Comparison of ENCODE assay signal across 18 cellular contexts in genomic region chr6:157592980-157593379, GRCh38.
DNase-seq lines count a peak whose midpoint lies in the region; ATAC-seq and TF ChIP-seq lines count a peak whose summit lies in the region.
"Had no signal": no experiment of that assay in that cellular context is flagged by ENCODE, and none has a peak within 500 bp of the region (broad histone marks: within the 10 kb centered on the region; RNA-seq: fewer than 3 reads in every experiment).

No MANE protein-coding gene starts in this region.

- H3K27me3 Mint-ChIP-seq in stimulated activated naive CD8-positive, alpha-beta T cell treated with anti-CD3 and anti-CD28 coated beads, Interleukin-15, Interleukin-2, amounts not matched to agents 100 ng/mL and 50 ng/mL, for 24 hours: no peaks in the 10 kb centered on the region
- H3K27me3 Mint-ChIP-seq in activated B cell treated with CpG ODN at 0.5 μM for 24 hours: no peaks in the 10 kb centered on the region

- H3K4me2 ChIP-seq in neuronal stem cell (ENCODE audit: insufficient read depth, low read length, poor library complexity, severe bottlenecking) (no peak overlapping the region), PC-9 (no peak overlapping the region)

- H2AFZ ChIP-seq in neuronal stem cell (ENCODE audit: low read length) (no peak overlapping the region), PC-9 (no peak overlapping the region)

- no peaks in the 10 kb centered on the region for H3K9me2 ChIP-seq in PC-9 (ENCODE audit: insufficient read depth)

- no peak overlapping the region for H3K18ac ChIP-seq in neuronal stem cell (ENCODE audit: low read length)

- TF ChIP-seq CTCF in activated B cell treated with CpG ODN at 0.5 μM for 24 hours (IDR thresholded peaks at IDR 0.05): no peak
- TF ChIP-seq CTCF in PC-9 (conservative IDR thresholded peaks at IDR 0.05): no peak
- TF ChIP-seq CTCF in esophagus muscularis mucosa (IDR thresholded peaks at IDR 0.05): no peak

- no peak overlapping the region for H3K27ac ChIP-seq in neuronal stem cell (replicated peaks; ENCODE audit: low read length)
- H3K27ac ChIP-seq in PC-9: no peak overlapping the region
- no peak overlapping the region for H3K27ac ChIP-seq in esophagus muscularis mucosa (replicated peaks in 1 of 4)

- H3K79me1 ChIP-seq in neuronal stem cell (ENCODE audit: low read depth, low read length): no peaks in the 10 kb centered on the region

- H3K4me3 ChIP-seq in neuronal stem cell (ENCODE audit: low read length in 2 of 2) (no peak overlapping the region), PC-9 (no peak overlapping the region), esophagus muscularis mucosa (peak overlapping the region in 1 of 4 donors; percentile 28)

- H3K9ac ChIP-seq in neuronal stem cell (ENCODE audit: low read depth, low read length, poor library complexity): no peak overlapping the region

- H3K4me3 Mint-ChIP-seq in stimulated activated naive CD8-positive, alpha-beta T cell treated with anti-CD3 and anti-CD28 coated beads, Interleukin-15, Interleukin-2, amounts not matched to agents 100 ng/mL and 50 ng/mL, for 24 hours: peak overlapping the region; percentile 28
- peak overlapping the region; percentile 19 for H3K4me3 Mint-ChIP-seq in activated B cell treated with CpG ODN at 0.5 μM for 24 hours

- no peak for TF ChIP-seq EP300 in esophagus muscularis mucosa (IDR thresholded peaks at IDR 0.05)

- peaks cover 8% of the 10 kb centered on the region; the same call in 1 of the 2 replicates for H3F3A ChIP-seq in PC-9 (ENCODE audit: insufficient read depth, low read depth)

- no CpG with 5 or more reads among the region's 21 CpGs for WGBS in neuronal stem cell (ENCODE audit: extremely low coverage in 2 of 2, insufficient read length in 2 of 2, insufficient replicate concordance in 1 of 2), 2 donors
- WGBS in esophagus muscularis mucosa: 86% methylated on average over 21 of the region's 21 CpGs

- H3K27ac Mint-ChIP-seq in stimulated activated naive CD8-positive, alpha-beta T cell treated with anti-CD3 and anti-CD28 coated beads, Interleukin-15, Interleukin-2, amounts not matched to agents 100 ng/mL and 50 ng/mL, for 24 hours: no peak overlapping the region
- H3K27ac Mint-ChIP-seq in activated B cell treated with CpG ODN at 0.5 μM for 24 hours: peak overlapping the region; percentile 7

- peaks cover 2 to 13% of the 10 kb centered on the region in 2 donors for H3K9me3 ChIP-seq in neuronal stem cell (replicated peaks in 1 of 2; ENCODE audit: control insufficient read depth in 2 of 2, insufficient read depth in 1 of 2, low read depth in 1 of 2, low read length in 2 of 2)
- H3K9me3 ChIP-seq in PC-9 (ENCODE audit: insufficient read depth, low read depth): no peaks in the 10 kb centered on the region
- H3K9me3 ChIP-seq in esophagus muscularis mucosa: no peaks in the 10 kb centered on the region

- H3K14ac ChIP-seq in neuronal stem cell (ENCODE audit: low read length): no peak overlapping the region

- no peak overlapping the region for H2BK5ac ChIP-seq in neuronal stem cell (ENCODE audit: low read length)

- no peak for DNase-seq in stimulated activated naive CD8-positive, alpha-beta T cell treated with anti-CD3 and anti-CD28 coated beads, Interleukin-15, Interleukin-2, amounts not matched to agents 100 U/mL and 50 U/mL, for 24 hours
- no peak for DNase-seq in activated B cell treated with CpG ODN at 0.5 μM for 24 hours
- DNase-seq in neuronal stem cell (ENCODE audit: low spot score): no peak
- no peak for DNase-seq in PC-9
- no peak for DNase-seq in esophagus muscularis mucosa (ENCODE audit: extremely low spot score)
- DNase-seq: EL, GF-D8, H7, KG1, NCI-H1105 treated with DMSO at 0.1 percent for 48 hours, NCI-H2029 treated with DMSO at 0.1 percent for 48 hours, NCI-H226, NCI-H510A treated with DMSO at 0.1 percent for 48 hours, NCI-H748 treated with DMSO at 0.1 percent for 48 hours, SIG-M5 had no signal

- H2BK12ac ChIP-seq in neuronal stem cell (ENCODE audit: low read length): no peak overlapping the region

- H3K79me2 ChIP-seq in PC-9 (ENCODE audit: low read depth): no peaks in the 10 kb centered on the region

- H3K36me3 ChIP-seq in neuronal stem cell (replicated peaks in 1 of 2; ENCODE audit: control insufficient read depth in 2 of 2, insufficient read depth in 2 of 2, low read length in 2 of 2): no peaks in the 10 kb centered on the region
- no peaks in the 10 kb centered on the region for H3K36me3 ChIP-seq in PC-9 (ENCODE audit: low read depth)
- H3K36me3 ChIP-seq in esophagus muscularis mucosa: peaks cover 0 to 10% (median 6%) of the 10 kb centered on the region in 4 donors

- CTCF ChIA-PET in activated B cell treated with CpG ODN at 0.5 μM for 24 hours (lab: Charles Lee): no interaction called here
- CTCF ChIA-PET in PC-9 (lab: Charles Lee): no interaction called here

- no TSS peak for BruUV-seq in PC-9 (replicated peaks; lab: Mats Ljungman, UMichigan)

- H3K23ac ChIP-seq in neuronal stem cell (ENCODE audit: low read depth, low read length, poor library complexity): peak overlapping the region; percentile 39

- ATAC-seq in stimulated activated naive CD8-positive, alpha-beta T cell treated with anti-CD3 and anti-CD28 coated beads, Interleukin-15, Interleukin-2, amounts not matched to agents 100 U/mL and 50 U/mL, for 24 hours: no peak
- no peak for ATAC-seq in activated B cell treated with CpG ODN at 0.5 μM for 24 hours (ENCODE audit: low read depth)
- ATAC-seq in GM19023 (IDR thresholded peaks at IDR 0.05; ENCODE audit: unreplicated experiment): no peak
- ATAC-seq: SK-N-SH treated with all-trans-retinoic acid at 6 μM for 48 hours had no signal

- H2BK120ac ChIP-seq in neuronal stem cell (ENCODE audit: low read depth, low read length): no peak overlapping the region

- H3K4me1 Mint-ChIP-seq in stimulated activated naive CD8-positive, alpha-beta T cell treated with anti-CD3 and anti-CD28 coated beads, Interleukin-15, Interleukin-2, amounts not matched to agents 100 ng/mL and 50 ng/mL, for 24 hours (ENCODE audit: low read depth): no peaks in the 10 kb centered on the region
- H3K4me1 Mint-ChIP-seq in activated B cell treated with CpG ODN at 0.5 μM for 24 hours: peaks cover 33% of the 10 kb centered on the region

- TF ChIP-seq POLR2A in esophagus muscularis mucosa (IDR thresholded peaks at IDR 0.05; ENCODE audit: low read depth): no peak

- H3K4me1 ChIP-seq in neuronal stem cell (ENCODE audit: control insufficient read depth in 2 of 2, insufficient read depth in 1 of 2, low read depth in 1 of 2, low read length in 2 of 2): peaks cover 0 to 4% of the 10 kb centered on the region in 2 donors
- peaks cover 14% of the 10 kb centered on the region for H3K4me1 ChIP-seq in PC-9 (replicated peaks; ENCODE audit: insufficient read depth)
- H3K4me1 ChIP-seq in esophagus muscularis mucosa: peaks cover 0 to 9% (median 4%) of the 10 kb centered on the region in 4 donors

- H4K20me1 ChIP-seq in PC-9 (ENCODE audit: insufficient read depth): no peaks in the 10 kb centered on the region

- peaks cover 17% of the 10 kb centered on the region for H3K9me3 Mint-ChIP-seq in stimulated activated naive CD8-positive, alpha-beta T cell treated with anti-CD3 and anti-CD28 coated beads, Interleukin-15, Interleukin-2, amounts not matched to agents 100 ng/mL and 50 ng/mL, for 24 hours
- peaks cover 10% of the 10 kb centered on the region for H3K9me3 Mint-ChIP-seq in activated B cell treated with CpG ODN at 0.5 μM for 24 hours

- H4K8ac ChIP-seq in neuronal stem cell (ENCODE audit: low read depth, low read length): no peak overlapping the region

- H3K27me3 ChIP-seq in neuronal stem cell (ENCODE audit: control insufficient read depth in 3 of 3, insufficient read depth in 3 of 3, low read depth in 1 of 3, low read length in 3 of 3) (no peaks in the 10 kb centered on the region), PC-9 (ENCODE audit: insufficient read depth, low read depth) (no peaks in the 10 kb centered on the region), esophagus muscularis mucosa (no peaks in the 10 kb centered on the region)

- no peak overlapping the region for H4K91ac ChIP-seq in neuronal stem cell (ENCODE audit: low read depth, low read length, poor library complexity)

- peak overlapping the region; percentile 49 for H2AK5ac ChIP-seq in neuronal stem cell (ENCODE audit: low read depth, low read length)

- POLR2A ChIA-PET in activated B cell treated with CpG ODN at 0.5 μM for 24 hours (lab: Charles Lee) (no interaction called here), PC-9 (lab: Charles Lee; ENCODE audit: unreplicated experiment) (no interaction called here)

- no peak overlapping the region for H2BK15ac ChIP-seq in neuronal stem cell (ENCODE audit: low read length)

- no peak overlapping the region for H3K4ac ChIP-seq in neuronal stem cell (ENCODE audit: low read length)

- peaks cover 20% of the 10 kb centered on the region for H3K36me3 Mint-ChIP-seq in stimulated activated naive CD8-positive, alpha-beta T cell treated with anti-CD3 and anti-CD28 coated beads, Interleukin-15, Interleukin-2, amounts not matched to agents 100 ng/mL and 50 ng/mL, for 24 hours (ENCODE audit: low read depth)
- peaks cover 38% of the 10 kb centered on the region for H3K36me3 Mint-ChIP-seq in activated B cell treated with CpG ODN at 0.5 μM for 24 hours (ENCODE audit: low read depth)

- intact Hi-C loops in activated B cell treated with CpG ODN at 0.5 μM for 24 hours (cut with micrococcal nuclease): no loop called here
- intact Hi-C loops in PC-9 (cut with micrococcal nuclease; ENCODE audit: unreplicated experiment): no loop called here
- intact Hi-C loops in esophagus muscularis mucosa (cut with DNase I): no loop called here
